In the genomic region with DNA sequence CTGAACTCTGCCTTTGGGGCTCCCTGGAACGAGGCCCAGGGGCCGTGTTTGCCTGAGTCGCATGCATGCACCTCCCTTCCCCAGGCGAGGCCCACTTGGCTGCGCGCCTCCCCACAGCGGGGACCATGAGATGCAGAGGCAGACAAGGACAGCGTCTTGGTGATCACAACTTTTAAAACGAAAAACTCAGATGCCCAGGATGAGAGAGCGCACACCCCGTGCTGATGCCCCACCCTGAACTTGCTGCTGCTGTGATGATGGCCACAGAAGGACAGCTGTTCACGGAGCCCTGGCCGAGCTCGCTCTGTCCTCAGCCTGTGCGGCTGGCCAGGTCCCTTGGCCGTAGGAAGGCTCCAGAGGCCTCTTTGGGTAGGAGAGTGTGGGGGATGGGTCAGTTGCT, we compare ENCODE assay signal across 19 cellular contexts. TPM values are rescaled to one million over a fixed set of nuclear protein-coding genes. Genes with fewer than 3 reads are reported as not detected.
DNase-seq lines count a peak whose midpoint lies in the region; ATAC-seq and TF ChIP-seq lines count a peak whose summit lies in the region.
"Had no signal": no experiment of that assay in that cellular context is flagged by ENCODE, and none has a peak within 500 bp of the region (broad histone marks: within the 10 kb centered on the region; RNA-seq: fewer than 3 reads in every experiment).

No MANE protein-coding gene starts in this region.

- H2BK15ac ChIP-seq in neuronal stem cell (ENCODE audit: low read length): peak overlapping the region; percentile 82

- CTCF ChIA-PET in activated CD8-positive, alpha-beta T cell treated with anti-CD3 and anti-CD28 coated beads for 36 hours (lab: Charles Lee): no interaction called here
- CTCF ChIA-PET in activated CD8-positive, alpha-beta T cell treated with anti-CD3 and anti-CD28 coated beads, Interleukin-2, amount 10 ng/mL, durations not matched to agents 7 days and 5 days (lab: Charles Lee): no interaction called here

- no peak overlapping the region for H3K14ac ChIP-seq in neuronal stem cell (ENCODE audit: low read length)

- H3K27ac ChIP-seq in neuronal stem cell (replicated peaks; ENCODE audit: low read length): no peak overlapping the region
- no peak overlapping the region for H3K27ac ChIP-seq in prostate gland
- H3K27ac ChIP-seq: KMS-11, PC-9, SK-N-MC had no signal

- H3K4me2 ChIP-seq in neuronal stem cell (ENCODE audit: insufficient read depth, low read length, poor library complexity, severe bottlenecking): no peak overlapping the region
- H3K4me2 ChIP-seq: KMS-11, PC-9 had no signal

- H3K4me1 ChIP-seq in neuronal stem cell (ENCODE audit: control insufficient read depth in 2 of 2, insufficient read depth in 1 of 2, low read depth in 1 of 2, low read length in 2 of 2) (peaks cover 13 to 21% of the 10 kb centered on the region in 2 donors), prostate gland (replicated peaks) (no peaks in the 10 kb centered on the region)

- H3K4ac ChIP-seq in neuronal stem cell (ENCODE audit: low read length): no peak overlapping the region

- H3K36me3 ChIP-seq in neuronal stem cell (replicated peaks in 1 of 2; ENCODE audit: control insufficient read depth in 2 of 2, insufficient read depth in 2 of 2, low read length in 2 of 2) (no peaks in the 10 kb centered on the region), prostate gland (no peaks in the 10 kb centered on the region)

- H3K4me3 ChIP-seq in neuronal stem cell (ENCODE audit: low read length in 2 of 2): no peak overlapping the region
- no peak overlapping the region for H3K4me3 ChIP-seq in prostate gland
- H3K4me3 ChIP-seq: BLaER1 treated with 17β-estradiol and CSF1 and Interleukin-3, amounts not matched to agents 10 nM and 100 nM; PC-9; SK-N-MC had no signal

- DNase-seq in activated CD8-positive, alpha-beta T cell treated with anti-CD3 and anti-CD28 coated beads for 36 hours: no peak
- no peak for DNase-seq in activated CD8-positive, alpha-beta T cell treated with anti-CD3 and anti-CD28 coated beads, Interleukin-2, amount 10 ng/mL, durations not matched to agents 7 days and 5 days
- DNase-seq in islet precursor cell (peak; percentile 39), neuronal stem cell (ENCODE audit: low spot score) (no peak), prostate gland (ENCODE audit: low spot score) (no peak)
- no peak for DNase-seq in stimulated activated CD8-positive, alpha-beta memory T cell treated with anti-CD3 and anti-CD28 coated beads, Interleukin-4, amount 100 ng/mL, for 48 hours
- DNase-seq: 8988T, NCI-H1930, NCI-H2171, NCI-H446 treated with DMSO at 0.1 percent for 48 hours, NCI-H748 treated with DMSO at 0.1 percent for 48 hours, PC-9 had no signal

- H3K79me1 ChIP-seq in neuronal stem cell (ENCODE audit: low read depth, low read length): no peaks in the 10 kb centered on the region

- peak overlapping the region; percentile 16 for H3K23ac ChIP-seq in neuronal stem cell (ENCODE audit: low read depth, low read length, poor library complexity)

- no CpG with 5 or more reads among the region's 16 CpGs for WGBS in neuronal stem cell (ENCODE audit: extremely low coverage in 2 of 2, insufficient read length in 2 of 2, insufficient replicate concordance in 1 of 2), 2 donors
- 70% methylated on average over 16 of the region's 16 CpGs for WGBS in prostate gland

- H3K4me3 Mint-ChIP-seq in activated CD8-positive, alpha-beta T cell treated with anti-CD3 and anti-CD28 coated beads for 36 hours: no peak overlapping the region
- no peak overlapping the region for H3K4me3 Mint-ChIP-seq in activated CD8-positive, alpha-beta T cell treated with anti-CD3 and anti-CD28 coated beads, Interleukin-2, amount 10 ng/mL, durations not matched to agents 7 days and 5 days

- peak overlapping the region; percentile 98 for H2BK12ac ChIP-seq in neuronal stem cell (ENCODE audit: low read length)

- intact Hi-C loops in activated CD8-positive, alpha-beta T cell treated with anti-CD3 and anti-CD28 coated beads for 36 hours (cut with micrococcal nuclease): no loop called here
- intact Hi-C loops in prostate gland (cut with DNase I): no loop called here

- peaks cover 14% of the 10 kb centered on the region for H3K9me3 Mint-ChIP-seq in activated CD8-positive, alpha-beta T cell treated with anti-CD3 and anti-CD28 coated beads for 36 hours
- H3K9me3 Mint-ChIP-seq in activated CD8-positive, alpha-beta T cell treated with anti-CD3 and anti-CD28 coated beads, Interleukin-2, amount 10 ng/mL, durations not matched to agents 7 days and 5 days (ENCODE audit: insufficient read depth): peaks cover 12% of the 10 kb centered on the region

- H3K4me1 Mint-ChIP-seq in activated CD8-positive, alpha-beta T cell treated with anti-CD3 and anti-CD28 coated beads for 36 hours (ENCODE audit: low read depth): peaks cover 69% of the 10 kb centered on the region
- peaks cover 70% of the 10 kb centered on the region for H3K4me1 Mint-ChIP-seq in activated CD8-positive, alpha-beta T cell treated with anti-CD3 and anti-CD28 coated beads, Interleukin-2, amount 10 ng/mL, durations not matched to agents 7 days and 5 days (ENCODE audit: low read depth)

- no peak overlapping the region for H4K8ac ChIP-seq in neuronal stem cell (ENCODE audit: low read depth, low read length)

- no peak for ATAC-seq in activated CD8-positive, alpha-beta T cell treated with anti-CD3 and anti-CD28 coated beads for 36 hours
- ATAC-seq in activated CD8-positive, alpha-beta T cell treated with anti-CD3 and anti-CD28 coated beads, Interleukin-2, amount 10 ng/mL, durations not matched to agents 7 days and 5 days: no peak
- ATAC-seq in HG03469 (IDR thresholded peaks at IDR 0.05; ENCODE audit: unreplicated experiment): no peak
- no peak for ATAC-seq in GM21360 (IDR thresholded peaks at IDR 0.05; ENCODE audit: unreplicated experiment)
- ATAC-seq: HCT116 had no signal

- TF ChIP-seq CTCF in activated CD8-positive, alpha-beta T cell treated with anti-CD3 and anti-CD28 coated beads for 36 hours (IDR thresholded peaks at IDR 0.05): no peak
- TF ChIP-seq CTCF in prostate gland (IDR thresholded peaks at IDR 0.05): no peak

- peak overlapping the region; percentile 11 for H4K91ac ChIP-seq in neuronal stem cell (ENCODE audit: low read depth, low read length, poor library complexity)

- peak overlapping the region; percentile 81 for H3K18ac ChIP-seq in neuronal stem cell (ENCODE audit: low read length)

- H3K27ac Mint-ChIP-seq in activated CD8-positive, alpha-beta T cell treated with anti-CD3 and anti-CD28 coated beads for 36 hours: peak overlapping the region; percentile 53
- no peak overlapping the region for H3K27ac Mint-ChIP-seq in activated CD8-positive, alpha-beta T cell treated with anti-CD3 and anti-CD28 coated beads, Interleukin-2, amount 10 ng/mL, durations not matched to agents 7 days and 5 days

- POLR2A ChIA-PET in activated CD8-positive, alpha-beta T cell treated with anti-CD3 and anti-CD28 coated beads for 36 hours (lab: Charles Lee): interaction anchor here (6.7 kb wide), 1 partner anchor 11 kb away, joined by 52 read pairs; the partner anchor contains the start of gene PRMT2
- POLR2A ChIA-PET in activated CD8-positive, alpha-beta T cell treated with anti-CD3 and anti-CD28 coated beads, Interleukin-2, amount 10 ng/mL, durations not matched to agents 7 days and 5 days (lab: Charles Lee): interaction anchor here (1.7 kb wide), 1 partner anchor 11 kb away, joined by 10 read pairs; the partner anchor contains the start of gene PRMT2

- peaks cover 18 to 57% of the 10 kb centered on the region in 2 donors for H3K9me3 ChIP-seq in neuronal stem cell (replicated peaks in 1 of 2; ENCODE audit: control insufficient read depth in 2 of 2, insufficient read depth in 1 of 2, low read depth in 1 of 2, low read length in 2 of 2)
- H3K9me3 ChIP-seq in prostate gland: no peaks in the 10 kb centered on the region

- peaks cover 13% of the 10 kb centered on the region for H3K36me3 Mint-ChIP-seq in activated CD8-positive, alpha-beta T cell treated with anti-CD3 and anti-CD28 coated beads for 36 hours (ENCODE audit: low read depth)
- peaks cover 11% of the 10 kb centered on the region for H3K36me3 Mint-ChIP-seq in activated CD8-positive, alpha-beta T cell treated with anti-CD3 and anti-CD28 coated beads, Interleukin-2, amount 10 ng/mL, durations not matched to agents 7 days and 5 days (ENCODE audit: low read depth)

- H2BK120ac ChIP-seq in neuronal stem cell (ENCODE audit: low read depth, low read length): peak overlapping the region; percentile 48

- H2AFZ ChIP-seq in neuronal stem cell (ENCODE audit: low read length): peak overlapping the region; percentile 39
- H2AFZ ChIP-seq: PC-9 had no signal

- H2AK5ac ChIP-seq in neuronal stem cell (ENCODE audit: low read depth, low read length): peak overlapping the region; percentile 82

- H2BK5ac ChIP-seq in neuronal stem cell (ENCODE audit: low read length): no peak overlapping the region

- TF ChIP-seq POLR2A in prostate gland (IDR thresholded peaks at IDR 0.05): no peak

- H3K27me3 ChIP-seq in neuronal stem cell (ENCODE audit: control insufficient read depth in 3 of 3, insufficient read depth in 3 of 3, low read depth in 1 of 3, low read length in 3 of 3): no peaks in the 10 kb centered on the region
- no peaks in the 10 kb centered on the region for H3K27me3 ChIP-seq in prostate gland (replicated peaks; ENCODE audit: insufficient read depth)
- H3K27me3 ChIP-seq: BLaER1 treated with 17β-estradiol and CSF1 and Interleukin-3, amounts not matched to agents 10 nM and 100 nM had no signal

- no peak overlapping the region for H3K9ac ChIP-seq in neuronal stem cell (ENCODE audit: low read depth, low read length, poor library complexity)
- H3K9ac ChIP-seq: KMS-11 had no signal

- H3K27me3 Mint-ChIP-seq in activated CD8-positive, alpha-beta T cell treated with anti-CD3 and anti-CD28 coated beads for 36 hours: no peaks in the 10 kb centered on the region
- no peaks in the 10 kb centered on the region for H3K27me3 Mint-ChIP-seq in activated CD8-positive, alpha-beta T cell treated with anti-CD3 and anti-CD28 coated beads, Interleukin-2, amount 10 ng/mL, durations not matched to agents 7 days and 5 days (ENCODE audit: low read depth)

RNA-seq across cellular contexts. Expression of gene PRMT2, which starts 11.4 kb away (rescaled TPM):
- total RNA-seq in activated CD8-positive, alpha-beta T cell treated with anti-CD3 and anti-CD28 coated beads for 36 hours: 10 to 100 TPM; 54.4 to 58.2 TPM
- total RNA-seq in activated CD8-positive, alpha-beta T cell treated with anti-CD3 and anti-CD28 coated beads, Interleukin-2, amount 10 ng/mL, durations not matched to agents 7 days and 5 days: 100 to 1,000 TPM; 110 to 117 TPM
- 60.6 TPM for polyA plus RNA-seq in neuronal stem cell (2013, experiment 1 of 2)
- polyA plus RNA-seq in neuronal stem cell (2013, experiment 2 of 2): 61.2 TPM
- 100 to 1,000 TPM in 1 of 2 donors, 10 to 100 TPM in 1; 77.9 to 108 TPM for total RNA-seq in prostate gland

RNA-seq across cellular contexts. Expression of gene S100B, which starts 19.2 kb away (rescaled TPM):
- 1 to 10 TPM; 2.7 to 3.0 TPM for total RNA-seq in activated CD8-positive, alpha-beta T cell treated with anti-CD3 and anti-CD28 coated beads for 36 hours
- total RNA-seq in activated CD8-positive, alpha-beta T cell treated with anti-CD3 and anti-CD28 coated beads, Interleukin-2, amount 10 ng/mL, durations not matched to agents 7 days and 5 days: 1 to 10 TPM; 8.5 to 9.5 TPM
- polyA plus RNA-seq in neuronal stem cell (2013, experiment 1 of 2): 1.1 TPM
- 0.96 TPM for polyA plus RNA-seq in neuronal stem cell (2013, experiment 2 of 2)
- total RNA-seq in prostate gland: 1 to 10 TPM in 1 of 2 donors, under 1 TPM in 1; 0.91 to 3.2 TPM
- total RNA-seq: MCF 10A, PC-9 had no signal
